1 cellular context compared by ENCODE assay signal in genomic region chr4:173535165-173535737, GRCh38.
A peak's percentile ranks its signal among the peaks of the same experiment; 100 is the strongest.
TF ChIP-seq lines count a peak whose summit lies in the region.

No MANE protein-coding gene starts in this region.

TF ChIP-seq in H1, 55 proteins besides CTCF, POLR2A, EP300 and RAD21 (continued from another document):
- no peak for TF ChIP-seq HDAC6 (IDR thresholded peaks at IDR 0.05; ENCODE audit: low read depth, low read length)
- TF ChIP-seq CBX8 (IDR thresholded peaks at IDR 0.05; ENCODE audit: borderline replicate concordance, low read depth, low read length) = peak; percentile 17; the same call in 1 of the 2 replicates
